16 cellular contexts compared by ENCODE assay signal in the genomic region with DNA sequence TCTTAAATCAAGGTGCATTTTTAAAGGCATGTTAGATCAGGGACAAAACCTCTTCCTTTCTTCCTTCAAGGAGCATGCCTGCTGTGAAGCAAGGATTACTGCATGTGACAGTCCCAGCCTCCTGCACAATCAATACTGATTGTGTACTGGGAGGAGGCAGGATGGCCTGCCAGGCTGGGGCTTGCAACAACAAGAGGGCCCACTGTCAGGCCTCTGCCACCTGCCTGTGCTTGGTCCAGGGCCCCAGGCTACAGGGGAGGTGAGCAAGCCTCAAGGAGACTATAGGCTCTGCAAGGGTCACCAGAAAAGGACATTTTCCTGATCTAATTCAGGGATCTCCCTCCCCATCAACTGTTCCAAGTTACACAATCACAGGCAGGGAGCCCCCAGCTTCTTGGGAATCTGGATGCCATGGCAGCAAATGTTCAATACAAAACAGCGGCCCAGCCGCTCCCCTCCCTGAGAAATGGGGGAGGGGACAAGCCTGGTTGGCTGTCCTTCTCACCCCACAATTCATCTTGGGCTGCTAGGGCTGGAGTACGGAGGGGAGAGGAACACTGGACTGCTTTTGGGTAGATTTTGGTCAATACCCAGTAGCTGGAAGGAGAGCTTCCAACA.
DNase-seq lines count a peak whose midpoint lies in the region; ATAC-seq lines count a peak whose summit lies in the region.
"Had no signal": no experiment of that assay in that cellular context is flagged by ENCODE, and none has a peak within 500 bp of the region (broad histone marks: within the 10 kb centered on the region; RNA-seq: fewer than 3 reads in every experiment).

No MANE protein-coding gene starts in this region.

- H3K4me1 Mint-ChIP-seq in effector memory CD8-positive, alpha-beta T cell (ENCODE audit: low read depth in 2 of 2), result peaks cover 54 to 77% of the 10 kb centered on the region in 2 donors

- H3K27me3 Mint-ChIP-seq in effector memory CD8-positive, alpha-beta T cell, result no peaks in the 10 kb centered on the region
- H3K27me3 Mint-ChIP-seq: activated CD4-positive, alpha-beta memory T cell treated with anti-CD3 and anti-CD28 coated beads, Interleukin-2, amount 10 ng/mL, durations not matched to agents 7 days and 5 days had no signal

- H3K27ac Mint-ChIP-seq in effector memory CD8-positive, alpha-beta T cell, result peak overlapping the region; percentile 38 to 80
- H3K27ac Mint-ChIP-seq: activated CD4-positive, alpha-beta memory T cell treated with anti-CD3 and anti-CD28 coated beads, Interleukin-2, amount 10 ng/mL, durations not matched to agents 7 days and 5 days; T-helper 2 cell treated with Interferon-gamma antibody and Interleukin-4, amounts not matched to agents 5 μg/mL and 100 μg/mL, for 36 hours had no signal

- DNase-seq in NCI-H2227 (lab: John Stamatoyannopoulos, UW; ENCODE audit: unreplicated experiment) (peak; percentile 15), NCI-H2227 treated with DMSO at 0.1 percent for 48 hours (lab: John Stamatoyannopoulos, UW) (no peak), mucosa of gallbladder (ENCODE audit: low spot score) (peak; percentile 63), OCI-M2 (lab: John Stamatoyannopoulos, UW; ENCODE audit: unreplicated experiment) (no peak)
- DNase-seq in effector memory CD8-positive, alpha-beta T cell, result no peak
- DNase-seq: activated CD4-positive, alpha-beta memory T cell treated with anti-CD3 and anti-CD28 coated beads, Interleukin-2, amount 10 ng/mL, durations not matched to agents 7 days and 5 days; activated naive CD4-positive, alpha-beta T cell treated with Interleukin-2 at 50 U/mL for 16 hours; central memory CD4-positive, alpha-beta T cell; DMS153; esophagus squamous epithelium; small intestine; tibial artery had no signal

- H3K36me3 Mint-ChIP-seq in effector memory CD8-positive, alpha-beta T cell (ENCODE audit: insufficient read depth), result peaks cover 3% of the 10 kb centered on the region

- H3K4me3 Mint-ChIP-seq in effector memory CD8-positive, alpha-beta T cell, result no peak overlapping the region
- H3K4me3 Mint-ChIP-seq: activated CD4-positive, alpha-beta memory T cell treated with anti-CD3 and anti-CD28 coated beads, Interleukin-2, amount 10 ng/mL, durations not matched to agents 7 days and 5 days; T-helper 2 cell treated with Interferon-gamma antibody and Interleukin-4, amounts not matched to agents 5 μg/mL and 100 μg/mL, for 36 hours had no signal

- H3K27ac ChIP-seq in temporal lobe (ENCODE audit: low read depth, low read length), result peak overlapping the region; percentile 88
- H3K27ac ChIP-seq: tibial artery had no signal

- H3K9me3 Mint-ChIP-seq in effector memory CD8-positive, alpha-beta T cell, result no peaks in the 10 kb centered on the region
- H3K9me3 Mint-ChIP-seq: activated CD4-positive, alpha-beta memory T cell treated with anti-CD3 and anti-CD28 coated beads, Interleukin-2, amount 10 ng/mL, durations not matched to agents 7 days and 5 days; T-helper 2 cell treated with Interferon-gamma antibody and Interleukin-4, amounts not matched to agents 5 μg/mL and 100 μg/mL, for 36 hours had no signal

- no peak for ATAC-seq in effector memory CD8-positive, alpha-beta T cell (replicated peaks)
- ATAC-seq in HG03175 (IDR thresholded peaks at IDR 0.05; ENCODE audit: unreplicated experiment), result no peak
- no peak for ATAC-seq in HG03457 (IDR thresholded peaks at IDR 0.05; ENCODE audit: unreplicated experiment)

Comparison
In these comparisons a context has a peak if more than half of its experiments do, and no peak if none do; other contexts are left out.
1. DNase-seq: peak in NCI-H2227 (single experiment) and mucosa of gallbladder (single experiment); none in NCI-H2227 treated with DMSO at 0.1 percent for 48 hours (single experiment), effector memory CD8-positive, alpha-beta T cell (0 of 3) and OCI-M2 (single experiment).